Comparison of ENCODE assay signal across 14 cellular contexts in the genomic region with DNA sequence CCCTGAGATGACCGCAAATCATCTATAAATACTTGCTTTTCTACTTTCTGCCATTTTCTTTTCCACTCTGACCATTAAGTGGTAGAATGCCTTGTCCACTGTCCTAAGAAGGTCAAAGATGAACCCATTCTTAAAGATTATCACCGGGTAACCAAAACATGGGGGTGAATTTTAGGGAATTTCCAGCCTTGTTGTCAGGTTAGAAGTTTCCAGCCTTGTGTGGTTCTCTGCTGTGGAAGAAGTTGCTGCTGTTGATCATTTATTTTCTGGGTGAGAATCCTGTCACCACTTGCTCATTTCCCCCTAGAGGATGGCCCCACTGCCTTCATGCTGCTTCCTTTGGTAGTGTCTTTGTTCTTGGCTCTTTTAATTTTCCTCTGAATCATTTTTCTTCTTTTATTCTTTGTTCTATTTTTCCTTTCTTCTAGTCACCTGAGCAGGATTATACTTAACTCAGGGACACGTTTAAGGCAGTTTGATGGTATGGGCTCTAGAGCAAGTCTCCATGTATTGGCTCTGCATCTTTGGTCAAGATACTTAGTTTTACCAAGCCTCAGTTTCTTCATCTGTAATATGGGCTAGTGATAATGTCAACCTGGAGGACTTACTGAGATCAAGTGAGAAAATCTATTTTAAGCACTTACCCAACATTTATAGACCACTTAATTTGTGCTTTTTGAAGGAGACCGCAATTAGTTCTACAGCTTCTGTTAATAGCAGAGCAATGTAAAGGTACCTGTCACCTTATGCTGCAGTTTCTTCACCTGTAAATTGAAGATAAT.
DNase-seq lines count a peak whose midpoint lies in the region; ATAC-seq lines count a peak whose summit lies in the region.
"Had no signal": no experiment of that assay in that cellular context is flagged by ENCODE, and none has a peak within 500 bp of the region (broad histone marks: within the 10 kb centered on the region; RNA-seq: fewer than 3 reads in every experiment).

No MANE protein-coding gene starts in this region.

- no peaks in the 10 kb centered on the region for H3K27me3 Mint-ChIP-seq in T-helper 1 cell treated with Interleukin-12 subunit alpha and Interleukin-12 subunit beta and Interleukin-4 antibody, amounts not matched to agents 30 μg/mL and 1 μg/mL, for 36 hours (ENCODE audit: low read depth)
- H3K27me3 Mint-ChIP-seq: activated naive CD8-positive, alpha-beta T cell treated with anti-CD3 and anti-CD28 coated beads, Interleukin-2, amount 10 ng/mL, durations not matched to agents 7 days and 5 days had no signal

- peaks cover 33% of the 10 kb centered on the region for H3K4me1 Mint-ChIP-seq in T-helper 1 cell treated with Interleukin-12 subunit alpha and Interleukin-12 subunit beta and Interleukin-4 antibody, amounts not matched to agents 30 μg/mL and 1 μg/mL, for 36 hours (ENCODE audit: low read depth)

- H3K36me3 Mint-ChIP-seq in T-helper 1 cell treated with Interleukin-12 subunit alpha and Interleukin-12 subunit beta and Interleukin-4 antibody, amounts not matched to agents 30 μg/mL and 1 μg/mL, for 36 hours (ENCODE audit: low read depth): peaks cover 26% of the 10 kb centered on the region

- peak; percentile 55 for ATAC-seq in GM18907 (IDR thresholded peaks at IDR 0.05; ENCODE audit: unreplicated experiment)
- ATAC-seq in HG03432 (IDR thresholded peaks at IDR 0.05; ENCODE audit: unreplicated experiment): peak; percentile 31
- no peak for ATAC-seq in GM19023 (IDR thresholded peaks at IDR 0.05; ENCODE audit: unreplicated experiment)
- no peak for ATAC-seq in GM19467 (IDR thresholded peaks at IDR 0.05; ENCODE audit: unreplicated experiment)
- ATAC-seq: upper lobe of right lung had no signal

- no peak for DNase-seq in T-helper 1 cell
- peak; percentile 16 for DNase-seq in glomerular visceral epithelial cell (ENCODE audit: extremely low spot score)
- DNase-seq in hepatic stellate cell (ENCODE audit: low spot score): no peak
- DNase-seq: 8988T; activated naive CD8-positive, alpha-beta T cell treated with anti-CD3 and anti-CD28 coated beads, Interleukin-2, amount 10 ng/mL, durations not matched to agents 7 days and 5 days; COR-L47; MV-4-11; occipital lobe; upper lobe of right lung had no signal

- peak overlapping the region; percentile 39 for H3K27ac Mint-ChIP-seq in T-helper 1 cell treated with Interleukin-12 subunit alpha and Interleukin-12 subunit beta and Interleukin-4 antibody, amounts not matched to agents 30 μg/mL and 1 μg/mL, for 36 hours
- H3K27ac Mint-ChIP-seq: activated naive CD8-positive, alpha-beta T cell treated with anti-CD3 and anti-CD28 coated beads, Interleukin-2, amount 10 ng/mL, durations not matched to agents 7 days and 5 days had no signal

- no peaks in the 10 kb centered on the region for H3K9me3 Mint-ChIP-seq in T-helper 1 cell treated with Interleukin-12 subunit alpha and Interleukin-12 subunit beta and Interleukin-4 antibody, amounts not matched to agents 30 μg/mL and 1 μg/mL, for 36 hours

- no peak overlapping the region for H3K4me3 Mint-ChIP-seq in T-helper 1 cell treated with Interleukin-12 subunit alpha and Interleukin-12 subunit beta and Interleukin-4 antibody, amounts not matched to agents 30 μg/mL and 1 μg/mL, for 36 hours
- H3K4me3 Mint-ChIP-seq: activated naive CD8-positive, alpha-beta T cell treated with anti-CD3 and anti-CD28 coated beads, Interleukin-2, amount 10 ng/mL, durations not matched to agents 7 days and 5 days had no signal

Comparison
In these comparisons a context has a peak if more than half of its experiments do, and no peak if none do; other contexts are left out.
1. ATAC-seq: peak in GM18907 (single experiment) and HG03432 (single experiment); none in GM19023 (single experiment) and GM19467 (single experiment).